In genomic region chr12:48865141-48865440, GRCh38 we compare ENCODE assay signal across 8 cellular contexts. TPM values are rescaled to one million over a fixed set of nuclear protein-coding genes. Genes with fewer than 3 reads are reported as not detected.
DNase-seq lines count a peak whose midpoint lies in the region; ATAC-seq, FAIRE-seq and TF ChIP-seq lines count a peak whose summit lies in the region.

No MANE protein-coding gene starts in this region.

- peak overlapping the region; percentile 59 to 73 for H3K9ac ChIP-seq in kidney (ENCODE audit: low read length in 2 of 2)

- peak overlapping the region; percentile 82 for H3K27ac Mint-ChIP-seq in activated CD4-positive, alpha-beta T cell treated with anti-CD3 and anti-CD28 coated beads, Interleukin-2, amount 10 ng/mL, durations not matched to agents 24 days and 14 days
- peak overlapping the region; percentile 77 for H3K27ac Mint-ChIP-seq in activated T-helper 17 cell treated with anti-CD3 and anti-CD28 coated beads, Interleukin-2, amount 50 U/mL, for 72 hours

- H3K36me3 ChIP-seq in kidney (ENCODE audit: control insufficient read depth in 1 of 2, insufficient read depth in 2 of 2, low read length in 2 of 2) (no peaks in the 10 kb centered on the region), testis (ENCODE audit: low read depth, missing control alignments) (no peaks in the 10 kb centered on the region)

- H3K4me1 ChIP-seq in kidney (ENCODE audit: control insufficient read depth in 1 of 2, insufficient read depth in 1 of 2, low read depth in 1 of 2, low read length in 2 of 2) (peaks cover 7 to 11% of the 10 kb centered on the region in 2 donors), testis (no peaks in the 10 kb centered on the region)

- intact Hi-C loops in activated CD4-positive, alpha-beta T cell treated with anti-CD3 and anti-CD28 coated beads, Interleukin-2, amount 10 ng/mL, durations not matched to agents 24 days and 14 days (cut with micrococcal nuclease) = loop anchor here (1.0 kb wide), 1 partner anchor 13 kb away; the partner anchor contains the start of gene DDX23
- intact Hi-C loops in kidney (cut with DNase I) = no loop called here
- intact Hi-C loops in testis (cut with DNase I; ENCODE audit: low total_unique reads) = no loop called here

- TF ChIP-seq CTCF in kidney (IDR thresholded peaks at IDR 0.05; ENCODE audit: borderline replicate concordance, extremely low read depth, insufficient read depth) (no peak), testis (IDR thresholded peaks at IDR 0.05) (no peak)

- H3K9me3 ChIP-seq in kidney (ENCODE audit: control insufficient read depth in 1 of 2, low read length in 2 of 2) = no peaks in the 10 kb centered on the region
- H3K9me3 ChIP-seq in testis = no peaks in the 10 kb centered on the region

- no peak for TF ChIP-seq POLR2A in testis (IDR thresholded peaks at IDR 0.05)

- peak overlapping the region; percentile 91 for H3K4me3 Mint-ChIP-seq in activated CD4-positive, alpha-beta T cell treated with anti-CD3 and anti-CD28 coated beads, Interleukin-2, amount 10 ng/mL, durations not matched to agents 24 days and 14 days
- H3K4me3 Mint-ChIP-seq in activated T-helper 17 cell treated with anti-CD3 and anti-CD28 coated beads, Interleukin-2, amount 50 U/mL, for 72 hours = peak overlapping the region; percentile 76

- H3K4me1 Mint-ChIP-seq in activated CD4-positive, alpha-beta T cell treated with anti-CD3 and anti-CD28 coated beads, Interleukin-2, amount 10 ng/mL, durations not matched to agents 24 days and 14 days = peaks cover 26% of the 10 kb centered on the region
- peaks cover 13% of the 10 kb centered on the region for H3K4me1 Mint-ChIP-seq in activated T-helper 17 cell treated with anti-CD3 and anti-CD28 coated beads, Interleukin-2, amount 50 U/mL, for 72 hours

- H3K27ac ChIP-seq in kidney (ENCODE audit: low read depth in 2 of 2, low read length in 2 of 2) = no peak overlapping the region
- no peak overlapping the region for H3K27ac ChIP-seq in testis

- no peaks in the 10 kb centered on the region for H3K36me3 Mint-ChIP-seq in activated CD4-positive, alpha-beta T cell treated with anti-CD3 and anti-CD28 coated beads, Interleukin-2, amount 10 ng/mL, durations not matched to agents 24 days and 14 days (ENCODE audit: low read depth)
- H3K36me3 Mint-ChIP-seq in activated T-helper 17 cell treated with anti-CD3 and anti-CD28 coated beads, Interleukin-2, amount 50 U/mL, for 72 hours (ENCODE audit: low read depth) = peaks cover 10% of the 10 kb centered on the region

- no peaks in the 10 kb centered on the region for H3K27me3 ChIP-seq in testis

- no peak for ATAC-seq in activated T-helper 17 cell treated with anti-CD3 and anti-CD28 coated beads, Interleukin-2, amount 50 U/mL, for 72 hours (replicated peaks)
- ATAC-seq in GM19351 (IDR thresholded peaks at IDR 0.05; ENCODE audit: unreplicated experiment) = no peak
- ATAC-seq in HG03175 (IDR thresholded peaks at IDR 0.05; ENCODE audit: unreplicated experiment) = no peak

- FAIRE-seq in kidney (lab: Jason Lieb, UNC) (no peak), urothelium cell line (lab: Jason Lieb, UNC) (no peak)

- H3K4me3 ChIP-seq in kidney (ENCODE audit: low read length in 2 of 2) (peak overlapping the region; percentile 82 to 86), testis (peak overlapping the region; percentile 54 to 60)

- no peak for DNase-seq in activated CD4-positive, alpha-beta T cell treated with anti-CD3 and anti-CD28 coated beads, Interleukin-2, amount 10 ng/mL, durations not matched to agents 24 days and 14 days
- DNase-seq in activated CD4-positive, alpha-beta T cell treated with anti-CD3 and anti-CD28 coated beads for 1 hour = no peak
- no peak for DNase-seq in kidney
- DNase-seq in testis = no peak
- no peak for DNase-seq in urothelium cell line (ENCODE audit: low spot score)

- H3K9me3 Mint-ChIP-seq in activated CD4-positive, alpha-beta T cell treated with anti-CD3 and anti-CD28 coated beads, Interleukin-2, amount 10 ng/mL, durations not matched to agents 24 days and 14 days = no peaks in the 10 kb centered on the region
- no peaks in the 10 kb centered on the region for H3K9me3 Mint-ChIP-seq in activated T-helper 17 cell treated with anti-CD3 and anti-CD28 coated beads, Interleukin-2, amount 50 U/mL, for 72 hours

- peaks cover 20% of the 10 kb centered on the region for H3K27me3 Mint-ChIP-seq in activated CD4-positive, alpha-beta T cell treated with anti-CD3 and anti-CD28 coated beads, Interleukin-2, amount 10 ng/mL, durations not matched to agents 24 days and 14 days
- H3K27me3 Mint-ChIP-seq in activated T-helper 17 cell treated with anti-CD3 and anti-CD28 coated beads, Interleukin-2, amount 50 U/mL, for 72 hours = peaks cover 7% of the 10 kb centered on the region

- 5 to 20% methylated on average over 4 of the region's 4 CpGs for WGBS in testis, 2 donors

RNA-seq across cellular contexts. Expression of gene RND1, which starts 0.6 kb away (rescaled TPM):
- total RNA-seq in activated CD4-positive, alpha-beta T cell treated with anti-CD3 and anti-CD28 coated beads, Interleukin-2, amount 10 ng/mL, durations not matched to agents 24 days and 14 days = 4.4 and 5.7 TPM in 2 replicates
- total RNA-seq in activated T-helper 17 cell treated with anti-CD3 and anti-CD28 coated beads, Interleukin-2, amount 50 U/mL, for 72 hours = 1 to 10 TPM; 2.5 to 4.2 TPM
- 1.0 TPM for total RNA-seq in kidney
- 2.2 TPM for polyA plus RNA-seq in kidney (ENCODE audit: insufficient read depth, low read depth, low replicate concordance)
- 1 to 10 TPM in 1 of 2 donors, under 1 TPM in 1; 0.81 to 1.1 TPM for total RNA-seq in testis
- polyA plus RNA-seq in testis (ENCODE audit: insufficient read depth, low read depth, low replicate concordance) = 1.2 TPM

RNA-seq across cellular contexts. Expression of gene DDX23, which starts 13.1 kb away (rescaled TPM):
- 122 and 126 TPM in 2 replicates for total RNA-seq in activated CD4-positive, alpha-beta T cell treated with anti-CD3 and anti-CD28 coated beads, Interleukin-2, amount 10 ng/mL, durations not matched to agents 24 days and 14 days
- 100 to 1,000 TPM in 1 of 2 donors, 10 to 100 TPM in 1; 81.4 to 122 TPM for total RNA-seq in activated T-helper 17 cell treated with anti-CD3 and anti-CD28 coated beads, Interleukin-2, amount 50 U/mL, for 72 hours
- total RNA-seq in kidney = 65.5 TPM
- polyA plus RNA-seq in kidney (ENCODE audit: insufficient read depth, low read depth, low replicate concordance) = 31.9 TPM
- total RNA-seq in testis = 10 to 100 TPM; 85.0 to 96.1 TPM
- polyA plus RNA-seq in testis (ENCODE audit: insufficient read depth, low read depth, low replicate concordance) = 69.4 TPM

RNA-seq across cellular contexts. Expression of gene CACNB3, which starts 46.8 kb away (rescaled TPM):
- 9.9 and 11.2 TPM in 2 replicates for total RNA-seq in activated CD4-positive, alpha-beta T cell treated with anti-CD3 and anti-CD28 coated beads, Interleukin-2, amount 10 ng/mL, durations not matched to agents 24 days and 14 days
- total RNA-seq in activated T-helper 17 cell treated with anti-CD3 and anti-CD28 coated beads, Interleukin-2, amount 50 U/mL, for 72 hours = 10 to 100 TPM in 1 of 2 donors, 1 to 10 TPM in 1; 5.9 to 17.7 TPM
- total RNA-seq in kidney = 19.6 TPM
- 17.9 TPM for polyA plus RNA-seq in kidney (ENCODE audit: insufficient read depth, low read depth, low replicate concordance)
- total RNA-seq in testis = 10 to 100 TPM; 17.2 to 19.3 TPM
- polyA plus RNA-seq in testis (ENCODE audit: insufficient read depth, low read depth, low replicate concordance) = 20.1 TPM
